Comparison of ENCODE assay signal across 1 cellular context in genomic region chr15:67824157-67824899, GRCh38.
TF ChIP-seq lines count a peak whose summit lies in the region.

No MANE protein-coding gene starts in this region.

TF ChIP-seq in GM12878, 131 proteins besides CTCF, POLR2A, EP300 and RAD21:
- no peak for TF ChIP-seq USF2 (IDR thresholded peaks at IDR 0.05; ENCODE audit: borderline replicate concordance, low read depth, low read length)
- TF ChIP-seq EZH2 (IDR thresholded peaks at IDR 0.05; ENCODE audit: borderline replicate concordance, control insufficient read depth, low read depth, low read length), result 0 out of 2 replicates have a peak, but pooled peaks have one; percentile 81
